8 cellular contexts compared by ENCODE assay signal in the genomic region with DNA sequence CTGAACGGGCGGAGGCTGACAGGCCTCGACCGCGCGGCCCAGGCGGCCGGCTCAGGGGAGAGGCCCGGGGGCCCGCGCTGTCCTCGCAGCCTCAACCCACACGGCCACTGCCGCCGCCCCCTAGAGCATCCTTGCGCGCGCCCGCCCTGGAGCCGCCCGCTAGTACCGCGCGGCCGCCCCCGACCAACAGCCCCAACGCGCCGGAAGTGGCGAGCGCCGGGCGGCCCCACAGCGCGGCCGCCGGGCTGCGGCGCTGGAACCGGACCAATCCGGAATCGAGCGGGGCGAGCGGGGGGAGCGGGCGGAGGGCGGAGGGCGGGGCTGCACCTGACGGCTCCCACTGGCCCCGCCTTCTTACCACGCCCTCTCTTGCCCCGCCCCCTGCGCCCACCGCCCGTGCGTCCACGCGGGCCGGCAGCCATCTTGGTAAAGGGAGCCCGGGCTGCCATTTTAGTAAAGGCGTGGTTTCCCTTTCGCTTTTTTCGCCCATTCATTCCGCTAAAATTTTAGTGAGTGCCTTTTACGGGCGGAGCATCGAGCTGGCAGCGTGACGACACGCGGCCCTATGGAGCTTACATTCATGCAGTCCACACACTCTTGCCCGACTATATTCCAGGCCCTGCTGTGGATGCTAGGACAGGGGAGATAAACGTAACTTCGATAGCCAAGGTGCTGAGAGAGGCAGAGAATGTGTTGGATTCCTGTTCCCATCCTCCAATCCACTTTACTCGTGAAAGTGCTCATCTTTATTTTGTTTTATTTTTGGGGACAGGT. TPM values are rescaled to one million over a fixed set of nuclear protein-coding genes. Genes with fewer than 3 reads are reported as not detected.
DNase-seq lines count a peak whose midpoint lies in the region; ATAC-seq and TF ChIP-seq lines count a peak whose summit lies in the region.

Gene XPO6, minus strand, starts transcription at position 208 of the 774 bp plus-strand sequence. CDS start 597 bp downstream, outside the sequence.

- H3K9me3 Mint-ChIP-seq in T-cell = peaks cover 0 to 3% (median 2%) of the 10 kb centered on the region in 3 donors

- DNase-seq in NCI-H146 (lab: John Stamatoyannopoulos, UW) = peak; percentile 97
- peak; percentile 91 to 99 (median 98) for DNase-seq in T-cell
- peak; percentile 99 for DNase-seq in cardiac septum (ENCODE audit: low spot score)
- peak; percentile 89 for DNase-seq in pons (ENCODE audit: low spot score)
- peak; percentile 98 for DNase-seq in transverse colon

- H3K27ac Mint-ChIP-seq in T-cell = peak within 1 kb of the TSS; percentile 89 to 91

- peaks cover 29 to 40% (median 36%) of the 10 kb centered on the region in 3 donors for H3K4me1 Mint-ChIP-seq in T-cell

- in situ Hi-C loops in transverse colon (cut with MboI; ENCODE audit: low pct_ligation_motif_present in 1 of 4, low pct_unique_long_range_greater_than_20kb in 1 of 4, low sequenced_read_pairs in 3 of 4) = no loop called here

- no peak for TF ChIP-seq EP300 in transverse colon (IDR thresholded peaks at IDR 0.05; ENCODE audit: low read depth)

- peaks cover 6 to 32% (median 14%) of the 10 kb centered on the region in 4 donors for H3K4me1 ChIP-seq in transverse colon

- TF ChIP-seq CTCF in GM12875 (IDR thresholded peaks at IDR 0.05; ENCODE audit: borderline replicate concordance, insufficient read depth, low read depth, low read length) (no peak), transverse colon (IDR thresholded peaks at IDR 0.05) (no peak)

- no peaks in the 10 kb centered on the region for H3K36me3 ChIP-seq in transverse colon

- ATAC-seq in HG02840 (IDR thresholded peaks at IDR 0.05; ENCODE audit: low FRiP score, unreplicated experiment) (peak; percentile 75), T-cell (replicated peaks in 1 of 4) (peak; percentile 84 to 90 (median 86))

- intact Hi-C loops in cardiac septum (cut with DNase I) (loop anchor here (1.0 to 5.0 kb wide), 2 partner anchors 31 to 50 kb away; no protein-coding TSS in a partner anchor), transverse colon (cut with DNase I; ENCODE audit: low total_unique reads) (no loop called here)

- H3K4me3 ChIP-seq in GM12875 (ENCODE audit: low read depth, low read length) = peak within 1 kb of the TSS; percentile 91
- H3K4me3 ChIP-seq in transverse colon = peak within 1 kb of the TSS; percentile 75 to 88 (median 87)

- no peaks in the 10 kb centered on the region for H3K27me3 ChIP-seq in transverse colon

- H3K27ac ChIP-seq in adipose tissue (ENCODE audit: low read depth, low read length) = peak within 1 kb of the TSS; percentile 78
- peak within 1 kb of the TSS; percentile 91 to 94 (median 94) for H3K27ac ChIP-seq in transverse colon

- TF ChIP-seq POLR2A in transverse colon (IDR thresholded peaks at IDR 0.05) = no peak

- H3K36me3 Mint-ChIP-seq in T-cell = peaks cover 12% of the 10 kb centered on the region

- no peaks in the 10 kb centered on the region for H3K27me3 Mint-ChIP-seq in T-cell

- CTCF ChIA-PET in T-cell (lab: Charles Lee) = interaction anchor here in 1 of 2 donors (1.1 to 2.7 kb wide), 5 partner anchors 10 to 75 kb away, joined by 3 to 12 read pairs (median 7); no protein-coding TSS in a partner anchor

- POLR2A ChIA-PET in T-cell (lab: Charles Lee) = interaction anchor here in 1 of 2 donors (0.6 kb wide), 1 partner anchor 23 kb away, joined by 10 read pairs; no protein-coding TSS in a partner anchor

- no peaks in the 10 kb centered on the region for H3K9me3 ChIP-seq in transverse colon

- 2 to 4% (median 2%) methylated on average over 39 to 76 of the region's 76 CpGs for WGBS in adipose tissue, 3 donors
- 3 to 43% methylated on average over 4 to 60 of the region's 76 CpGs for WGBS in transverse colon (ENCODE audit: low coverage in 1 of 2), 2 donors

- H3K4me3 Mint-ChIP-seq in T-cell = peak within 1 kb of the TSS; percentile 78 to 90 (median 86)

RNA-seq across cellular contexts. Expression of gene XPO6, which starts in this region (rescaled TPM):
- 100 to 1,000 TPM; 355 to 403 (median 391) TPM for total RNA-seq in T-cell
- 10 to 100 TPM; 36.8 to 69.4 (median 55.1) TPM for polyA plus RNA-seq in adipose tissue
- 43.9 TPM for total RNA-seq in cardiac septum
- total RNA-seq in transverse colon = 100 to 1,000 TPM; 140 to 254 (median 204) TPM

Comparison
In these comparisons a context has a peak if more than half of its experiments do, and no peak if none do; other contexts are left out.
1. Peak in every context shown above with its lines: DNase-seq, ATAC-seq, H3K4me3 ChIP-seq and H3K27ac ChIP-seq.